Comparison of ENCODE assay signal across 9 cellular contexts in genomic region chr12:100154472-100155247, GRCh38. TPM values are rescaled to one million over a fixed set of nuclear protein-coding genes. Genes with fewer than 3 reads are reported as not detected.
DNase-seq lines count a peak whose midpoint lies in the region; ATAC-seq and TF ChIP-seq lines count a peak whose summit lies in the region.
"Had no signal": no experiment of that assay in that cellular context is flagged by ENCODE, and none has a peak within 500 bp of the region (broad histone marks: within the 10 kb centered on the region; RNA-seq: fewer than 3 reads in every experiment).

No MANE protein-coding gene starts in this region.

- no peaks in the 10 kb centered on the region for H3K36me3 ChIP-seq in HCT116 (ENCODE audit: control insufficient read depth in 1 of 2, insufficient read depth in 2 of 2, low read length in 2 of 2)

- RAD21 ChIA-PET in HCT116 (lab: Charles Lee; ENCODE audit: low non-redundant PET in 1 of 2, low total read pairs in 2 of 2, uncharacterized antibody in 2 of 2, unreplicated experiment in 2 of 2) = interaction anchor here in 1 of 2 experiments (0.5 to 0.6 kb wide), 2 partner anchors 15 to 112 kb away, joined by 3 read pairs; partner anchors contain the start of genes DEPDC4 and SCYL2

- H3K4me1 ChIP-seq in HCT116 (ENCODE audit: control insufficient read depth in 1 of 2, insufficient read depth in 2 of 2, low read length in 2 of 2) = no peaks in the 10 kb centered on the region

- H3K9me3 ChIP-seq in HCT116 (ENCODE audit: control insufficient read depth in 1 of 2, insufficient read depth in 1 of 2, low read depth in 1 of 2, low read length in 2 of 2) = no peaks in the 10 kb centered on the region

- no peak overlapping the region for H3K27ac ChIP-seq in HCT116 (ENCODE audit: low read depth, low read length)
- H3K27ac ChIP-seq: BLaER1 had no signal

- no peak overlapping the region for H3K4me2 ChIP-seq in HCT116 (ENCODE audit: low read length)
- H3K4me2 ChIP-seq: BLaER1 had no signal

- POLR2A ChIA-PET in HCT116 (lab: Charles Lee) = no interaction called here

- intact Hi-C loops in HCT116 (cut with micrococcal nuclease) = no loop called here

- no TSS peak for BruUV-seq in HCT116 (replicated peaks; lab: Mats Ljungman, UMichigan)

- no peaks in the 10 kb centered on the region for H3K9me2 ChIP-seq in HCT116 (ENCODE audit: insufficient read depth)

- TF ChIP-seq POLR2A in HCT116 (IDR thresholded peaks at IDR 0.05; ENCODE audit: borderline replicate concordance, extremely low read depth, insufficient read depth, insufficient read length) = no peak

- TF ChIP-seq CTCF in HCT116 (IDR thresholded peaks at IDR 0.05 in 2 of 3, conservative IDR thresholded peaks at IDR 0.05 in 1 of 3; ENCODE audit: borderline replicate concordance in 1 of 3, insufficient read depth in 1 of 3, low read depth in 2 of 3, low read length in 2 of 3) = peak; percentile 50 to 96 (median 94); a peak in 5 of 6 replicates

- CTCF ChIA-PET in HCT116 (lab: Charles Lee) = interaction anchor here (0.6 to 2.3 kb wide), 11 partner anchors 9 to 250 kb away, joined by 3 to 18 read pairs (median 4); partner anchors contain the start of gene ACTR6

- H3K9ac ChIP-seq in HCT116 (ENCODE audit: low read length) = no peak overlapping the region
- H3K9ac ChIP-seq: BLaER1 had no signal

- ATAC-seq in HCT116 = peak; percentile 95

- H2AFZ ChIP-seq in HCT116 (ENCODE audit: low read depth, low read length, poor library complexity, severe bottlenecking) = no peak overlapping the region

- DNase-seq in NCI-H1105 treated with DMSO at 0.1 percent for 48 hours (lab: John Stamatoyannopoulos, UW) = peak; percentile 11
- no peak for DNase-seq in NCI-H1105 (lab: John Stamatoyannopoulos, UW)
- peak; percentile 62 for DNase-seq in HCT116 (ENCODE audit: low read depth, low spot score)
- DNase-seq in NCI-H146 treated with DMSO at 0.1 percent for 48 hours (lab: John Stamatoyannopoulos, UW; ENCODE audit: unreplicated experiment) = peak; percentile 5
- peak; percentile 60 to 75 for DNase-seq in activated CD4-positive, alpha-beta T cell treated with anti-CD3 and anti-CD28 coated beads for 4 hours
- DNase-seq in dedifferentiated amniotic fluid mesenchymal stem cell (ENCODE audit: extremely low spot score) = peak; percentile 46
- peak; percentile 33 for DNase-seq in medulla oblongata (ENCODE audit: extremely low spot score)
- DNase-seq in stimulated activated CD8-positive, alpha-beta memory T cell treated with anti-CD3 and anti-CD28 coated beads, Interleukin-4, amount 100 ng/mL, for 1 hour (ENCODE audit: low read depth in 2 of 2, low spot score in 1 of 2) = peak; percentile 45 to 60

- no peak overlapping the region for H3K4me3 ChIP-seq in HCT116 (replicated peaks in 1 of 2; ENCODE audit: low read depth in 1 of 2, low read length in 2 of 2)
- H3K4me3 ChIP-seq: BLaER1 had no signal

- H3K27me3 ChIP-seq in HCT116 (ENCODE audit: insufficient read depth, low read length) = no peaks in the 10 kb centered on the region
- H3K27me3 ChIP-seq: BLaER1 had no signal

- no peaks in the 10 kb centered on the region for H4K20me1 ChIP-seq in HCT116 (ENCODE audit: insufficient read depth)
- H4K20me1 ChIP-seq: BLaER1 had no signal

- TF ChIP-seq RAD21 in HCT116 (IDR thresholded peaks at IDR 0.05; ENCODE audit: low read depth) = peak; percentile 55

- H3K79me2 ChIP-seq in HCT116 (ENCODE audit: insufficient read depth, low read length) = no peaks in the 10 kb centered on the region

TF ChIP-seq in HCT116, 20 proteins besides CTCF, POLR2A, EP300 and RAD21:
- TF ChIP-seq CBX3 (IDR thresholded peaks at IDR 0.05; ENCODE audit: low read depth) = peak; percentile 76
- no peak for TF ChIP-seq ZBTB33 (IDR thresholded peaks at IDR 0.05; ENCODE audit: extremely low read depth, insufficient replicate concordance, low read length)
- TF ChIP-seq YY1 (IDR thresholded peaks at IDR 0.05; ENCODE audit: extremely low read depth, insufficient replicate concordance, low read depth, low read length) = peak; percentile 9

RNA-seq across cellular contexts. Expression of gene BLTP3B, which starts 12.0 kb away (rescaled TPM):
- 24.5 TPM for total RNA-seq in HCT116 (2021; ENCODE audit: unreplicated experiment)
- polyA plus RNA-seq in HCT116 (2012) = 5.9 and 9.9 TPM in 2 replicates

RNA-seq across cellular contexts. Expression of gene ACTR6, which starts 46.0 kb away (rescaled TPM):
- total RNA-seq in HCT116 (2021; ENCODE audit: unreplicated experiment) = 40.4 TPM
- polyA plus RNA-seq in HCT116 (2012) = 12.2 and 13.1 TPM in 2 replicates
